Comparison of ENCODE assay signal across 8 cellular contexts in genomic region chr2:215811409-215812355, GRCh38.
DNase-seq lines count a peak whose midpoint lies in the region; ATAC-seq, FAIRE-seq and TF ChIP-seq lines count a peak whose summit lies in the region.

No MANE protein-coding gene starts in this region.

- 90 to 92% methylated on average over 2 to 3 of the region's 3 CpGs for WGBS in endodermal cell (ENCODE audit: insufficient coverage in 1 of 2, insufficient read length in 1 of 2), 2 experiments

- TF ChIP-seq CTCF in keratinocyte (optimal IDR thresholded peaks at IDR 0.05 in 1 of 3, IDR thresholded peaks at IDR 0.05 in 1 of 3, conservative IDR thresholded peaks at IDR 0.05 in 1 of 3; ENCODE audit: extremely low read depth in 1 of 3, insufficient read depth in 2 of 3, low read length in 3 of 3) (no peak), endodermal cell (conservative IDR thresholded peaks at IDR 0.05) (no peak)

- H3K4me2 ChIP-seq in keratinocyte (ENCODE audit: control insufficient read depth, extremely low read depth, insufficient read depth, low read depth, low read length) = no peak overlapping the region

- peak; percentile 97 for ATAC-seq in GM18519 (IDR thresholded peaks at IDR 0.05; ENCODE audit: low FRiP score, unreplicated experiment)
- ATAC-seq in GM21825 (IDR thresholded peaks at IDR 0.05; ENCODE audit: unreplicated experiment) = peak; percentile 96
- ATAC-seq in left lobe of liver = no peak

- H4K20me1 ChIP-seq in keratinocyte (ENCODE audit: control insufficient read depth, extremely low read depth, insufficient read depth, low read length) = no peaks in the 10 kb centered on the region

- peak; percentile 44 for FAIRE-seq in keratinocyte (lab: Jason Lieb, UNC)

- peaks cover 46% of the 10 kb centered on the region for H3K4me1 Mint-ChIP-seq in endodermal cell

- H3K4me3 ChIP-seq in keratinocyte (ENCODE audit: control insufficient read depth in 2 of 3, extremely low read depth in 1 of 3, insufficient read depth in 2 of 3, low read depth in 1 of 3, low read length in 3 of 3) = no peak overlapping the region
- H3K4me3 ChIP-seq in endodermal cell (ENCODE audit: low read length) = no peak overlapping the region

- no peak overlapping the region for H3K27ac ChIP-seq in keratinocyte (ENCODE audit: control insufficient read depth, insufficient read depth, low read length)
- H3K27ac ChIP-seq in endodermal cell (ENCODE audit: low read depth, low read length) = no peak overlapping the region

- H3K27ac Mint-ChIP-seq in endodermal cell = no peak overlapping the region

- H3K9me1 ChIP-seq in keratinocyte (ENCODE audit: control insufficient read depth, extremely low read depth, insufficient read depth, low read length) = no peaks in the 10 kb centered on the region

- dilution Hi-C loops in keratinocyte (cut with MboI; ENCODE audit: extremely low pct_ligation_motif_present, low sequenced_read_pairs) = no loop called here

- H3K36me3 Mint-ChIP-seq in endodermal cell (ENCODE audit: low read depth) = no peaks in the 10 kb centered on the region

- DNase-seq in KBM-7 = peak; percentile 89
- DNase-seq in keratinocyte (ENCODE audit: low read depth, low spot score) = no peak
- DNase-seq in HT-29 (ENCODE audit: low spot score) = no peak
- DNase-seq in NCI-H2171 treated with DMSO at 0.1 percent for 48 hours (lab: John Stamatoyannopoulos, UW) = no peak
- no peak for DNase-seq in endodermal cell
- DNase-seq in left lobe of liver (ENCODE audit: low spot score) = no peak

- H3K27me3 ChIP-seq in keratinocyte (ENCODE audit: control insufficient read depth, extremely low read depth, insufficient read depth, low read length) (no peaks in the 10 kb centered on the region), endodermal cell (ENCODE audit: control insufficient read depth, insufficient read depth, low read length, poor library complexity, severe bottlenecking) (no peaks in the 10 kb centered on the region)

- H3K9me3 Mint-ChIP-seq in endodermal cell = no peaks in the 10 kb centered on the region

- H3K27me3 Mint-ChIP-seq in endodermal cell (ENCODE audit: insufficient read depth) = no peaks in the 10 kb centered on the region

- H2AFZ ChIP-seq in keratinocyte (ENCODE audit: control insufficient read depth, low read length) = no peak overlapping the region

- H3K4me1 ChIP-seq in keratinocyte (ENCODE audit: control insufficient read depth, extremely low read depth, insufficient read depth, low read length) (peaks cover 9% of the 10 kb centered on the region), endodermal cell (ENCODE audit: control insufficient read depth, insufficient read depth, low read length) (peaks cover 7% of the 10 kb centered on the region)

- no peaks in the 10 kb centered on the region for H3K36me3 ChIP-seq in keratinocyte (ENCODE audit: control insufficient read depth in 2 of 2, extremely low read depth in 1 of 2, insufficient read depth in 2 of 2, low read length in 2 of 2)
- H3K36me3 ChIP-seq in endodermal cell (ENCODE audit: control insufficient read depth, insufficient read depth, low read length) = no peaks in the 10 kb centered on the region

- in situ Hi-C loops in KBM-7 (cut with MboI; ENCODE audit: low pct_unique_long_range_greater_than_20kb, low sequenced_read_pairs) = no loop called here

- no peak overlapping the region for H3K4me3 Mint-ChIP-seq in endodermal cell

- H3K9ac ChIP-seq in keratinocyte (ENCODE audit: control insufficient read depth, extremely low read depth, insufficient read depth, low read length) (no peak overlapping the region), endodermal cell (ENCODE audit: extremely low read depth, low read length, poor library complexity, severe bottlenecking) (no peak overlapping the region)

- no peaks in the 10 kb centered on the region for H3K79me2 ChIP-seq in keratinocyte (ENCODE audit: control insufficient read depth, insufficient read depth, low read length)

- H3K9me3 ChIP-seq in keratinocyte (ENCODE audit: control insufficient read depth, low read depth, low read length) (no peaks in the 10 kb centered on the region), endodermal cell (ENCODE audit: control insufficient read depth, low read length) (no peaks in the 10 kb centered on the region)
